In the genomic region with DNA sequence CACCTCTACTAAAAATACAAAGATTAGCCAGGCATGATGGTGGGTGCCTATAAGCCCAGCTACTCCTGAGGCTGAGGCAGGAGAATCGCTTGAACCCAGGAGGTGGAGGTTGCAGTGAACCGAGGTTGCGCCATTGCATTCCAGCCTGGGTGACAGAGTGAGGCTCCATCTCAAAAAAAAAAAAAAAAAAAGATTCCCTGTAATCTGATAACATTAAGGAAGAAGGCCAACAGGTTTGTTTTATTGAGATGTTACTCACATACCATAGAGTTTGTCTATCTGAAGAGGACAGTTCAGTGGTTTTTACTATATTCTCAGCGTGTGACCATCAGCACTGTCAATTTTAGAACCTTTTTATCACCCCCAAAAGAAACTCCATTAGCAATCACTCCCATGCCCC, we compare ENCODE assay signal across 28 cellular contexts.
"Had no signal": no experiment of that assay in that cellular context is flagged by ENCODE, and none has a peak within 500 bp of the region (broad histone marks: within the 10 kb centered on the region; RNA-seq: fewer than 3 reads in every experiment).

No MANE protein-coding gene starts in this region.

- H3K27me3 Mint-ChIP-seq: type B pancreatic cell had no signal

- H3K27me3 ChIP-seq: neural progenitor cell, right lobe of liver, tibial nerve, uterus had no signal

- H3K4me3 Mint-ChIP-seq: immature natural killer cell; mesothelial cell of epicardium; naive B cell; natural killer cell; nephron progenitor cell; neural progenitor cell; stimulated activated memory B cell treated with anti-CD40 and anti-IgM and Interleukin-4, amounts not matched to agents 10 μg/mL and 1 μg/mL and 100 μg/mL, for 72 hours; stimulated activated naive CD8-positive, alpha-beta T cell treated with anti-CD3 and anti-CD28 coated beads, Interleukin-15, amount 100 ng/mL, for 72 hours; type B pancreatic cell had no signal

- H3K27ac ChIP-seq: left ventricle myocardium inferior, neural progenitor cell, neutrophil, parathyroid adenoma, psoas muscle, tibial nerve, uterus had no signal

- H3K36me3 ChIP-seq: neural progenitor cell, neutrophil, right lobe of liver, tibial nerve, uterus had no signal

- DNase-seq: hypothalamus; immature natural killer cell; kidney; left ventricle myocardium inferior; mesendoderm; naive B cell; natural killer cell; nephron progenitor cell; occipital lobe; right lobe of liver; stimulated activated CD4-positive, alpha-beta T cell treated with anti-CD3 and anti-CD28 coated beads, Interleukin-1b, Interleukin-23, amount 100 ng/mL, for 48 hours; stimulated activated CD4-positive, alpha-beta T cell treated with anti-CD3 and anti-CD28 coated beads, Interleukin-2, amount 100 ng/mL, for 48 hours; stimulated activated CD4-positive, alpha-beta T cell treated with anti-CD3 and anti-CD28 coated beads, Interleukin-4, amount 100 ng/mL, for 4 hours; stimulated activated CD8-positive, alpha-beta memory T cell treated with anti-CD3 and anti-CD28 coated beads, Interleukin-4, amount 100 ng/mL, for 48 hours; stimulated activated naive CD4-positive, alpha-beta T cell treated with Interleukin-2 at 50 U/mL for 16 hours; stimulated activated naive CD8-positive, alpha-beta T cell treated with anti-CD3 and anti-CD28 coated beads, Interleukin-15, amount 100 ng/mL, for 72 hours; substantia nigra; uterus had no signal

- H3K4me3 ChIP-seq: left ventricle myocardium inferior, lung, neural progenitor cell, psoas muscle, right lobe of liver, smooth muscle cell, tibial nerve, uterus had no signal

- ATAC-seq: natural killer cell; psoas muscle; right lobe of liver; stimulated activated memory B cell treated with anti-CD40 and anti-IgM and Interleukin-4, amounts not matched to agents 10 μg/mL and 1 μg/mL and 100 μg/mL, for 72 hours; stimulated activated naive CD8-positive, alpha-beta T cell treated with anti-CD3 and anti-CD28 coated beads, Interleukin-15, amount 100 ng/mL, for 72 hours had no signal

- H3K27ac Mint-ChIP-seq: immature natural killer cell; mesothelial cell of epicardium; naive B cell; natural killer cell; neural progenitor cell; stimulated activated memory B cell treated with anti-CD40 and anti-IgM and Interleukin-4, amounts not matched to agents 10 μg/mL and 1 μg/mL and 100 μg/mL, for 72 hours; stimulated activated naive CD8-positive, alpha-beta T cell treated with anti-CD3 and anti-CD28 coated beads, Interleukin-15, amount 100 ng/mL, for 72 hours had no signal

- H3K9me3 Mint-ChIP-seq: immature natural killer cell; mesothelial cell of epicardium; naive B cell; natural killer cell; nephron progenitor cell; neural progenitor cell; stimulated activated memory B cell treated with anti-CD40 and anti-IgM and Interleukin-4, amounts not matched to agents 10 μg/mL and 1 μg/mL and 100 μg/mL, for 72 hours; stimulated activated naive CD8-positive, alpha-beta T cell treated with anti-CD3 and anti-CD28 coated beads, Interleukin-15, amount 100 ng/mL, for 72 hours; type B pancreatic cell had no signal

- H3K9me3 ChIP-seq: left ventricle myocardium inferior, neutrophil, psoas muscle, right lobe of liver, tibial nerve, uterus had no signal

- H3K9ac ChIP-seq: neural progenitor cell, parathyroid adenoma had no signal

- H3K36me3 Mint-ChIP-seq: immature natural killer cell; naive B cell; natural killer cell; neural progenitor cell; stimulated activated memory B cell treated with anti-CD40 and anti-IgM and Interleukin-4, amounts not matched to agents 10 μg/mL and 1 μg/mL and 100 μg/mL, for 72 hours had no signal

- H3K4me2 ChIP-seq: neural progenitor cell, smooth muscle cell had no signal

- H2AFZ ChIP-seq: neural progenitor cell, parathyroid adenoma had no signal

- H3K4me1 Mint-ChIP-seq: stimulated activated memory B cell treated with anti-CD40 and anti-IgM and Interleukin-4, amounts not matched to agents 10 μg/mL and 1 μg/mL and 100 μg/mL, for 72 hours had no signal
